1 cellular context compared by ENCODE assay signal in genomic region chr1:109667452-109668122, GRCh38.
TF ChIP-seq lines count a peak whose summit lies in the region.

Gene GSTM2, plus strand, starts transcription at chr1:109668057. Its CDS starts 59 bp downstream, at chr1:109668116.

TF ChIP-seq in K562, 482 proteins besides CTCF, POLR2A, EP300 and RAD21 (continued from another document):
- TF ChIP-seq ZNF512 (tag; IDR thresholded peaks at IDR 0.05) (peak; percentile 60; the same call in 1 of the 2 replicates), PCBP2 (IDR thresholded peaks at IDR 0.05; ENCODE audit: low read depth, low read length, poor library complexity, severe bottlenecking) (no peak), NRF1 (conservative IDR thresholded peaks at IDR 0.05 in 1 of 2, IDR thresholded peaks at IDR 0.05 in 1 of 2) (peak; percentile 46 to 50; a peak in 3 of 4 replicates), VEZF1 (CRISPR knock-in tag; IDR thresholded peaks at IDR 0.05) (peak; percentile 73), ZBTB17 (CRISPR knock-in tag; IDR thresholded peaks at IDR 0.05) (no peak)
